Comparison of ENCODE assay signal across 8 cellular contexts in genomic region chr3:184582583-184582982, GRCh38. TPM values are rescaled to one million over a fixed set of nuclear protein-coding genes. Genes with fewer than 3 reads are reported as not detected.
DNase-seq lines count a peak whose midpoint lies in the region; ATAC-seq, FAIRE-seq and TF ChIP-seq lines count a peak whose summit lies in the region.

No MANE protein-coding gene starts in this region.

- no peak overlapping the region for H2AFZ ChIP-seq in HepG2 (ENCODE audit: low read length)
- H2AFZ ChIP-seq in SK-N-SH (ENCODE audit: low read depth), result no peak overlapping the region

- H3K27ac ChIP-seq in HepG2 (ENCODE audit: extremely low read length, insufficient read depth, low read length), result no peak overlapping the region
- no peak overlapping the region for H3K27ac ChIP-seq in right lobe of liver
- H3K27ac ChIP-seq in SK-N-SH (ENCODE audit: low read depth in 2 of 2, low read length in 1 of 2), result no peak overlapping the region

- H3K36me3 ChIP-seq in HepG2 (replicated peaks in 1 of 2; ENCODE audit: control insufficient read depth in 1 of 2, insufficient read depth in 2 of 2, low read length in 2 of 2) (no peaks in the 10 kb centered on the region), right lobe of liver (no peaks in the 10 kb centered on the region), SK-N-SH (replicated peaks in 1 of 2; ENCODE audit: control insufficient read depth in 1 of 2, insufficient read depth in 2 of 2, low read length in 1 of 2) (peaks cover 0 to 35% of the 10 kb centered on the region in 2 experiments)

- H4K20me1 ChIP-seq in HepG2 (ENCODE audit: insufficient read depth, low read length) (no peaks in the 10 kb centered on the region), SK-N-SH (ENCODE audit: insufficient read depth) (no peaks in the 10 kb centered on the region)

- ATAC-seq in HepG2 (no peak), right lobe of liver (no peak)

- H3K9me3 ChIP-seq in HepG2 (ENCODE audit: low read length) (no peaks in the 10 kb centered on the region), right lobe of liver (no peaks in the 10 kb centered on the region), SK-N-SH (no peaks in the 10 kb centered on the region)

- H3K9me2 ChIP-seq in SK-N-SH, result no peaks in the 10 kb centered on the region

- CTCF ChIA-PET in HepG2 (lab: Yijun Ruan, JAX; ENCODE audit: low intra/inter-chr PET ratio, low total read pairs) (no interaction called here), SK-N-SH (lab: Yijun Ruan, JAX) (interaction anchor here (0.6 to 2.7 kb wide), 7 partner anchors 10 to 221 kb away, joined by 3 to 12 read pairs (median 4); partner anchors contain the start of gene EPHB3)

- TF ChIP-seq CTCF in HepG2 (CRISPR knock-in tag; IDR thresholded peaks at IDR 0.05) (no peak), right lobe of liver (IDR thresholded peaks at IDR 0.05) (no peak), SK-N-SH (IDR thresholded peaks at IDR 0.05) (no peak)

- intact Hi-C loops in HepG2 (cut with micrococcal nuclease; ENCODE audit: unreplicated experiment) (no loop called here), right lobe of liver (cut with DNase I) (no loop called here)

- H3F3A ChIP-seq in SK-N-SH (replicated peaks; ENCODE audit: insufficient read depth), result no peaks in the 10 kb centered on the region

- H3K4me3 ChIP-seq in HepG2 (replicated peaks in 1 of 3; ENCODE audit: insufficient read depth in 1 of 3, low read depth in 2 of 3, low read length in 3 of 3) (no peak overlapping the region), right lobe of liver (peak overlapping the region in 1 of 3 donors; percentile 42), SK-N-SH (ENCODE audit: low read depth in 2 of 2, low read length in 1 of 2) (no peak overlapping the region)

- H3K9ac ChIP-seq in HepG2 (ENCODE audit: insufficient read depth, low read depth, low read length) (no peak overlapping the region), SK-N-SH (no peak overlapping the region)

- 14% methylated on average over 3 of the region's 6 CpGs for WGBS in HepG2 (ENCODE audit: low lambda C conversion rate)
- WGBS in right lobe of liver (ENCODE audit: insufficient coverage, low coverage, low lambda C conversion rate, missing lambda C conversion rate), result 17% methylated on average over 1 of the region's 6 CpGs
- WGBS in SK-N-SH (ENCODE audit: low lambda C conversion rate), result 90% methylated on average over 6 of the region's 6 CpGs

- H3K4me1 ChIP-seq in HepG2 (ENCODE audit: insufficient read depth, low read length), result peaks cover 48% of the 10 kb centered on the region
- peaks cover 0 to 24% (median 11%) of the 10 kb centered on the region in 4 donors for H3K4me1 ChIP-seq in right lobe of liver
- no peaks in the 10 kb centered on the region; a peak in 1 of 4 replicates for H3K4me1 ChIP-seq in SK-N-SH (ENCODE audit: control insufficient read depth in 1 of 2, insufficient read depth in 2 of 2, low read depth in 1 of 2, low read length in 1 of 2)

- peaks cover 1 to 25% of the 10 kb centered on the region in 2 experiments; a peak in 3 of 5 replicates for H3K27me3 ChIP-seq in HepG2 (ENCODE audit: control insufficient read depth in 1 of 2, insufficient read depth in 2 of 2, low read length in 2 of 2)
- H3K27me3 ChIP-seq in right lobe of liver, result no peaks in the 10 kb centered on the region
- no peaks in the 10 kb centered on the region for H3K27me3 ChIP-seq in SK-N-SH (ENCODE audit: insufficient read depth)

- BruUV-seq in HepG2 (replicated peaks; lab: Mats Ljungman, UMichigan), result no TSS peak

- no peaks in the 10 kb centered on the region for H3K79me2 ChIP-seq in HepG2 (ENCODE audit: insufficient read depth, low read length)
- no peaks in the 10 kb centered on the region for H3K79me2 ChIP-seq in SK-N-SH (ENCODE audit: insufficient read depth)

- DNase-seq in HepG2 (ENCODE audit: low spot score) (no peak), right lobe of liver (no peak), fibroblast of gingiva (ENCODE audit: low read depth) (peak; percentile 52), myocyte (ENCODE audit: low read depth) (peak; percentile 85), SK-N-SH (no peak), GM12891 (ENCODE audit: insufficient read length, low spot score) (no peak), AML-193 (lab: John Stamatoyannopoulos, UW) (no peak), SK-N-DZ (ENCODE audit: low spot score) (no peak)

- H3K4me2 ChIP-seq in HepG2 (ENCODE audit: low read depth, low read length) (0 out of 2 replicates have a peak overlapping the region, but pooled peaks have one; percentile 20), SK-N-SH (no peak overlapping the region)

- in situ Hi-C loops in HepG2 (cut with HindIII; ENCODE audit: extremely low pct_ligation_motif_present, low pct_unique_long_range_greater_than_20kb), result no loop called here

- FAIRE-seq in HepG2 (lab: Jason Lieb, UNC), result no peak
- no peak for FAIRE-seq in GM12891 (lab: Jason Lieb, UNC)

- TF ChIP-seq RAD21 in HepG2 (CRISPR knock-in tag; IDR thresholded peaks at IDR 0.05) (no peak), SK-N-SH (IDR thresholded peaks at IDR 0.05; ENCODE audit: low read length) (no peak)

- POLR2A ChIA-PET in HepG2 (lab: Yijun Ruan, JAX) (interaction anchor here (0.9 kb wide), 1 partner anchor 19 kb away, joined by 3 read pairs; no protein-coding TSS in a partner anchor), SK-N-SH (lab: Yijun Ruan, JAX) (interaction anchor here (0.6 kb wide), 1 partner anchor 129 kb away, joined by 3 read pairs; no protein-coding TSS in a partner anchor)

- TF ChIP-seq EP300 in HepG2 (IDR thresholded peaks at IDR 0.05; ENCODE audit: low read depth in 2 of 2, low read length in 2 of 2) (no peak), HepG2 (CRISPR knock-in tag; IDR thresholded peaks at IDR 0.05; ENCODE audit: borderline replicate concordance) (no peak), SK-N-SH (IDR thresholded peaks at IDR 0.05; ENCODE audit: borderline replicate concordance in 1 of 2, low read depth in 1 of 2, low read length in 1 of 2) (no peak)

- no peak for TF ChIP-seq POLR2A in HepG2 (IDR thresholded peaks at IDR 0.05; ENCODE audit: insufficient read depth in 1 of 2, low read depth in 2 of 2, low read length in 2 of 2)
- no peak for TF ChIP-seq POLR2A in right lobe of liver (IDR thresholded peaks at IDR 0.05)
- no peak for TF ChIP-seq POLR2A in GM12891 (IDR thresholded peaks at IDR 0.05; ENCODE audit: low read depth, low read length)

TF ChIP-seq in HepG2, 621 proteins besides CTCF, POLR2A, EP300 and RAD21 (continues in another document):
- TF ChIP-seq BRD4 (CRISPR knock-in tag; IDR thresholded peaks at IDR 0.05), result no peak
- TF ChIP-seq ZNF331 (CRISPR knock-in tag; IDR thresholded peaks at IDR 0.05), result no peak
- TF ChIP-seq IKZF4 (CRISPR knock-in tag; IDR thresholded peaks at IDR 0.05; ENCODE audit: borderline replicate concordance, low read depth, not compliant biosample characterization), result no peak

TF ChIP-seq in SK-N-SH, 30 proteins besides CTCF, POLR2A, EP300 and RAD21 (continues in another document):
- TF ChIP-seq MXI1 (IDR thresholded peaks at IDR 0.05; ENCODE audit: low read depth, low read length) (no peak), GATA2 (CRISPR knock-in tag; IDR thresholded peaks at IDR 0.05) (no peak)

TF ChIP-seq in GM12891, 5 proteins besides CTCF, POLR2A, EP300 and RAD21:
- TF ChIP-seq TAF1 (IDR thresholded peaks at IDR 0.05; ENCODE audit: low read depth, low read length) (no peak), POU2F2 (IDR thresholded peaks at IDR 0.05; ENCODE audit: low read depth, low read length) (no peak), PAX5 (IDR thresholded peaks at IDR 0.05; ENCODE audit: insufficient read depth, low read length, severe bottlenecking) (no peak), SPI1 (IDR thresholded peaks at IDR 0.05; ENCODE audit: low read depth, low read length) (no peak), POLR2AphosphoS5 (IDR thresholded peaks at IDR 0.05; ENCODE audit: low read depth, low read length) (no peak)

RNA-seq across cellular contexts. Expression of gene EPHB3, which starts 21.0 kb away (rescaled TPM):
- total RNA-seq in HepG2 (2016; rRNA removed; fragmentation: Illumina TruSeq; extraction: Trizol) (not detected in 2 replicates), right lobe of liver (under 1 TPM; 0.12 to 0.71 (median 0.37) TPM), myocyte (23.2 and 23.6 TPM in 2 replicates)
- not detected in 2 replicates for total RNA-seq in HepG2 (2016; cell fraction: cytosol; rRNA removed; fragmentation: Illumina TruSeq; extraction: Trizol; ENCODE audit: low read depth)
- total RNA-seq in HepG2 (2016; cell fraction: insoluble cytoplasmic fraction; rRNA removed; fragmentation: Illumina TruSeq; extraction: Trizol), result not detected in 2 replicates
- 0.17 TPM in 1 of 2 replicates, not detected in the other for total RNA-seq in HepG2 (2016; cell fraction: membrane; rRNA removed; fragmentation: Illumina TruSeq; extraction: Trizol)
- total RNA-seq in HepG2 (2016; cell fraction: nucleus; rRNA removed; fragmentation: Illumina TruSeq; extraction: Trizol), result 0.09 TPM in 2 replicates
- polyA plus RNA-seq in HepG2 (2011; rRNA removed) (0.01 TPM in 2 replicates), SK-N-SH (2012; rRNA removed) (2.1 and 4.2 TPM in 2 replicates)
- polyA plus RNA-seq in HepG2 (2011; cell fraction: cytosol; rRNA removed), result 0.03 TPM in 1 of 2 replicates, not detected in the other
- polyA plus RNA-seq in HepG2 (2011; cell fraction: nucleus; rRNA removed), result 0.09 and 0.11 TPM in 2 replicates
- polyA plus RNA-seq in HepG2 (2012), result not detected in 2 replicates
- polyA plus RNA-seq in HepG2 (2016; cell fraction: cytosol; fragmentation: Illumina TruSeq; extraction: Trizol; ENCODE audit: low read depth), result not detected in 2 replicates
- not detected in 2 replicates for polyA plus RNA-seq in HepG2 (2016; cell fraction: insoluble cytoplasmic fraction; fragmentation: Illumina TruSeq; extraction: Trizol; ENCODE audit: low read depth)
- polyA plus RNA-seq in HepG2 (2016; cell fraction: membrane; fragmentation: Illumina TruSeq; extraction: Trizol; ENCODE audit: low read depth), result 0.14 TPM in 1 of 2 replicates, not detected in the other
- 0.13 TPM in 1 of 2 replicates, not detected in the other for polyA plus RNA-seq in HepG2 (2016; cell fraction: nucleus; fragmentation: Illumina TruSeq; extraction: Trizol; ENCODE audit: insufficient read depth, low read depth)
- polyA minus RNA-seq in HepG2 (2011; rRNA and poly(A)+ RNA removed; ENCODE audit: low replicate concordance), result 2.1 TPM in 1 of 2 replicates, not detected in the other
- not detected in 2 replicates for polyA minus RNA-seq in HepG2 (2011; cell fraction: cytosol; rRNA and poly(A)+ RNA removed)
- not detected in 2 replicates for polyA minus RNA-seq in HepG2 (2011; cell fraction: nucleus; rRNA and poly(A)+ RNA removed)
- 20.7 TPM for polyA plus RNA-seq in myocyte (2012)
- 1.5 and 2.0 TPM in 2 replicates for polyA plus RNA-seq in SK-N-SH (2012; cell fraction: cytosol; rRNA removed)
- 10.0 and 14.1 TPM in 2 replicates for polyA plus RNA-seq in SK-N-SH (2012; cell fraction: nucleus; rRNA removed)
- not detected for polyA plus RNA-seq in GM12891 (2012; ENCODE audit: low read depth, missing spikeins)
- 12.5 and 12.6 TPM in 2 replicates for polyA plus RNA-seq in SK-N-DZ (2014; cell fraction: cytosol; rRNA removed)
- 13.3 and 15.7 TPM in 2 replicates for polyA plus RNA-seq in SK-N-DZ (2014; cell fraction: nucleus; rRNA removed)

Comparison
In these comparisons a context has a peak if more than half of its experiments do, and no peak if none do; other contexts are left out.
1. DNase-seq: peak in fibroblast of gingiva (single experiment) and myocyte (single experiment); none in HepG2 (single experiment), right lobe of liver (0 of 3), SK-N-SH (single experiment), GM12891 (single experiment), AML-193 (0 of 2) and SK-N-DZ (single experiment).
2. RNA of gene EPHB3, which starts 21.0 kb away (total RNA-seq): 23.2 to 23.6 TPM in myocyte; 0.12 to 0.71 TPM in right lobe of liver and 0.09 to 0.17 TPM in HepG2; every median in the first group is over 10 times any median in the second.